In the genomic region with DNA sequence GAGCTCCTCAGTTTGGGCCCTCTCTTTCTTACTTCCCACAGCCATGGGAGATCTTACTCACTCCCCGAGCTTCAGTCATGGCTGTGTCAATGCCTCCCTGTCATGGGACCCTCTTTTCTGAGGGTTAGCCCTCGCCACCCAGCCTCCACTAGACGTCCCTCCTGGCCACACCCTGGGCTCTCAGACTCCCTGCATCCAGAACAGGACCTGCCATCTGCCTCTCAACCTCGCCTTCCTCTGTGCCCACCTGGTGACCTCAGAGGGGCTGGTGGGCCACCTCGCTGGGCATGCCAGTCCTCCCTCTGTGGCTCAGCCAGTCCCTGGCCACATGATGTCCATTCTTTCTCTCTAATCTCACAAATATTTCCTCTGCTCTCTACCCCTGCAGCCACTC, we compare ENCODE assay signal across 20 cellular contexts.
"Had no signal": no experiment of that assay in that cellular context is flagged by ENCODE, and none has a peak within 500 bp of the region (broad histone marks: within the 10 kb centered on the region; RNA-seq: fewer than 3 reads in every experiment).

No MANE protein-coding gene starts in this region.

- ATAC-seq: gastroesophageal sphincter; left lung; naive thymus-derived CD4-positive, alpha-beta T cell; right lobe of liver had no signal

- H3K4me3 ChIP-seq: esophagus muscularis mucosa, gastroesophageal sphincter, left lung, prostate gland, right lobe of liver, skin epidermis, stomach, upper lobe of left lung, vagina had no signal

- H3K4me3 Mint-ChIP-seq: naive thymus-derived CD4-positive, alpha-beta T cell had no signal

- DNase-seq: effector memory CD4-positive, alpha-beta T cell; glutamatergic neuron; islet precursor cell; left lung; mesendoderm; naive thymus-derived CD4-positive, alpha-beta T cell; retina; stimulated activated CD4-positive, alpha-beta T cell treated with anti-CD3 and anti-CD28 coated beads, Interleukin-2, amount 100 ng/mL, for 24 hours; stimulated activated CD4-positive, alpha-beta T cell treated with anti-CD3 and anti-CD28 coated beads, Interleukin-4, amount 100 ng/mL, for 4 hours; stimulated activated naive CD4-positive, alpha-beta T cell; stomach; substantia nigra; upper lobe of left lung had no signal

- H3K36me3 Mint-ChIP-seq: naive thymus-derived CD4-positive, alpha-beta T cell had no signal

- H3K27ac ChIP-seq: epithelial cell of prostate, esophagus muscularis mucosa, gastroesophageal sphincter, left lung, prostate gland, right lobe of liver, stomach, upper lobe of left lung, vagina had no signal

- H3K9me3 ChIP-seq: esophagus muscularis mucosa, gastroesophageal sphincter, prostate gland, right lobe of liver, vagina had no signal

- H3K27me3 ChIP-seq: gastroesophageal sphincter, left lung, right lobe of liver, stomach, upper lobe of left lung, vagina had no signal

- H3K4me1 ChIP-seq: gastroesophageal sphincter, prostate gland had no signal

- H3K36me3 ChIP-seq: esophagus muscularis mucosa, gastroesophageal sphincter, left lung, prostate gland, right lobe of liver, stomach, upper lobe of left lung, vagina had no signal
